In the genomic region with DNA sequence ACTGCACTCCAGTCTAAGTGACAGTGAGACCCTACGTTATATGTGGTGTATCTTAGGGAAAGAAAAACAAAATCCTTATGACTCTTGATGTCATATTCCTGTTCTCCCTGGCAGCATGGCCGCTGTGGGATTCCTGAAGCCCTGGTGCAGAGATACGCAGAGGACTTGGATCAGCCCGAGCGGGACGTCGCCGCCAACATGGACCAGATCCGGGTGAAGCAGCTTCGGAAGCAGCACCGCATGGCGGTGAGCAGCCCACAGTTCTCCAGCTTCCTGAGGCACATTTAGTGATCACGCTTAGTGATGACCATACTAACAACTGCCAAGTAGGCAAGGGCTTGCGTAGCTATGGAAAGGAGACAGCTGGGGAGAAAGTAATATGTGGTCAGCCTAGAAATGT, we compare ENCODE assay signal across 28 cellular contexts.
"Had no signal": no experiment of that assay in that cellular context is flagged by ENCODE, and none has a peak within 500 bp of the region (broad histone marks: within the 10 kb centered on the region; RNA-seq: fewer than 3 reads in every experiment).

No MANE protein-coding gene starts in this region.

- ATAC-seq: effector memory CD8-positive, alpha-beta T cell; esophagus mucosa; foreskin keratinocyte; gastrocnemius medialis; gastroesophageal sphincter; heart left ventricle; heart right ventricle had no signal

- H3K4me1 ChIP-seq: colonic mucosa, foreskin keratinocyte had no signal

- H3K4me3 Mint-ChIP-seq: dendritic cell treated with granulocyte-macrophage colony-stimulating factor and Interleukin-4, amounts not matched to agents 40 ng/mL and 50 ng/mL, for 4 days; effector memory CD8-positive, alpha-beta T cell; endodermal cell had no signal

- FAIRE-seq: colon, endometrium, endothelial cell of umbilical vein, frontal cortex had no signal

- H3K27ac Mint-ChIP-seq: dendritic cell treated with granulocyte-macrophage colony-stimulating factor and Interleukin-4, amounts not matched to agents 40 ng/mL and 50 ng/mL, for 4 days; effector memory CD8-positive, alpha-beta T cell; endodermal cell had no signal

- H3K27ac ChIP-seq: colonic mucosa, coronary artery, epithelial cell of prostate, esophagus squamous epithelium, foreskin keratinocyte, gastrocnemius medialis, gastroesophageal sphincter, heart left ventricle, heart right ventricle had no signal

- H3K4me3 ChIP-seq: colonic mucosa, coronary artery, dorsolateral prefrontal cortex, esophagus squamous epithelium, gastrocnemius medialis, gastroesophageal sphincter, heart left ventricle, heart right ventricle had no signal

- H3K36me3 ChIP-seq: colonic mucosa had no signal

- H3K9me3 Mint-ChIP-seq: dendritic cell treated with granulocyte-macrophage colony-stimulating factor and Interleukin-4, amounts not matched to agents 40 ng/mL and 50 ng/mL, for 4 days; effector memory CD8-positive, alpha-beta T cell; endodermal cell had no signal

- H3K27me3 ChIP-seq: colonic mucosa, dorsolateral prefrontal cortex, esophagus squamous epithelium, foreskin keratinocyte, gastrocnemius medialis, gastroesophageal sphincter, heart left ventricle, heart right ventricle had no signal

- H3K9me3 ChIP-seq: colonic mucosa, esophagus squamous epithelium, gastrocnemius medialis, gastroesophageal sphincter, heart left ventricle, heart right ventricle had no signal

- DNase-seq: colonic mucosa; cortex of kidney; dermis blood vessel endothelial cell; effector CD4-positive, alpha-beta T cell; effector CD8-positive, alpha-beta T cell; effector memory CD4-positive, alpha-beta T cell; effector memory CD8-positive, alpha-beta T cell; endodermal cell; erythroblast; esophagus squamous epithelium; foreskin fibroblast; foreskin keratinocyte; foreskin melanocyte; gastrocnemius medialis; glutamatergic neuron; head of caudate nucleus; heart left ventricle; heart right ventricle had no signal
